Comparison of ENCODE assay signal across 1 cellular context in the genomic region with DNA sequence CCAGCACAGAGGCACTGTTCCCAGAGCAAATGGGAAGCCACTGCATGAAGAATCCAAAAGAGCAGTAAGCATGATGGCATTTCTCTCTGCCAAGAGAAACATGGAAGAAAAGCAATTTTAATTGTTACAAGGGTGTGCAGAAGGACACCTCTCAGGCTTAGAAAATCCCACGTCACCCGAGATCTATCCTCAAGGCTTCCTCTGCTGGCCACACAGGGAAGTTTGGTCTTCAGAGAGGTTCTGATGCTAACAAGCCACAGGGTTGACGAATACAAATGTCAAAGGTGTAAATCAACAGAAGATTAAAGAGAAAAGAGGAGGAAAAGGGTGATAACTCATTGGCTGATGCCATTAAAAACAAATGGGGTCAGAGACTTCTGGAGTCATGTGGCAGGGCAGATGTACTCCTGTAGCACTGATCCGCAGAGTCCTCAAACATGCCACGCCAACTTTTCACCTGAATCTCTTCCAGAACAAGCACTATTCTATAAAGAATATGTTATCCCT.
TF ChIP-seq lines count a peak whose summit lies in the region.

No MANE protein-coding gene starts in this region.

TF ChIP-seq in H1, 55 proteins besides CTCF, POLR2A, EP300 and RAD21:
- TF ChIP-seq BRCA1 (IDR thresholded peaks at IDR 0.05; ENCODE audit: low read depth, low read length) = no peak
- no peak for TF ChIP-seq RXRA (IDR thresholded peaks at IDR 0.05; ENCODE audit: insufficient read depth, low read depth, low read length)
- TF ChIP-seq, protein P1, sequence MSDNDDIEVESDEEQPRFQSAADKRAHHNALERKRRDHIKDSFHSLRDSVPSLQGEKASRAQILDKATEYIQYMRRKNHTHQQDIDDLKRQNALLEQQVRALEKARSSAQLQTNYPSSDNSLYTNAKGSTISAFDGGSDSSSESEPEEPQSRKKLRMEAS (IDR thresholded peaks at IDR 0.05) = no peak
- TF ChIP-seq ZNF274 (IDR thresholded peaks at IDR 0.05; ENCODE audit: borderline replicate concordance, extremely low read depth, low read length) = no peak
- no peak for TF ChIP-seq HDAC6 (IDR thresholded peaks at IDR 0.05; ENCODE audit: low read depth, low read length)
- TF ChIP-seq SIN3A (conservative IDR thresholded peaks at IDR 0.05 in 1 of 2, IDR thresholded peaks at IDR 0.05 in 1 of 2; ENCODE audit: low read depth in 1 of 2, low read length in 2 of 2) = no peak
- TF ChIP-seq CHD2 (IDR thresholded peaks at IDR 0.05; ENCODE audit: low read length) = no peak
- no peak for TF ChIP-seq KDM5A (IDR thresholded peaks at IDR 0.05; ENCODE audit: low read length)
- TF ChIP-seq TBP (IDR thresholded peaks at IDR 0.05; ENCODE audit: low read depth, low read length) = no peak
- TF ChIP-seq CREB1 (IDR thresholded peaks at IDR 0.05) = no peak
- TF ChIP-seq TEAD4 (IDR thresholded peaks at IDR 0.05; ENCODE audit: low read depth, low read length) = no peak
- TF ChIP-seq NANOG (IDR thresholded peaks at IDR 0.05; ENCODE audit: insufficient read depth, low read depth, low read length, poor library complexity, severe bottlenecking) = no peak
- TF ChIP-seq CBX8 (IDR thresholded peaks at IDR 0.05; ENCODE audit: borderline replicate concordance, low read depth, low read length) = no peak
- no peak for TF ChIP-seq SP4 (IDR thresholded peaks at IDR 0.05; ENCODE audit: low read length)
- TF ChIP-seq CBX5 (IDR thresholded peaks at IDR 0.05; ENCODE audit: low read depth, low read length) = no peak
- no peak for TF ChIP-seq PHF8 (conservative IDR thresholded peaks at IDR 0.05; ENCODE audit: low read depth, low read length)
- TF ChIP-seq EGR1 (IDR thresholded peaks at IDR 0.05; ENCODE audit: borderline replicate concordance, low read depth, low read length) = no peak
- TF ChIP-seq SIX5 (IDR thresholded peaks at IDR 0.05; ENCODE audit: low read depth, low read length) = no peak
- TF ChIP-seq SP1 (IDR thresholded peaks at IDR 0.05; ENCODE audit: low read depth, low read length) = no peak
- no peak for TF ChIP-seq POLR2AphosphoS5 (IDR thresholded peaks at IDR 0.05; ENCODE audit: low read depth, low read length)
